2 cellular contexts compared by ENCODE assay signal in the genomic region with DNA sequence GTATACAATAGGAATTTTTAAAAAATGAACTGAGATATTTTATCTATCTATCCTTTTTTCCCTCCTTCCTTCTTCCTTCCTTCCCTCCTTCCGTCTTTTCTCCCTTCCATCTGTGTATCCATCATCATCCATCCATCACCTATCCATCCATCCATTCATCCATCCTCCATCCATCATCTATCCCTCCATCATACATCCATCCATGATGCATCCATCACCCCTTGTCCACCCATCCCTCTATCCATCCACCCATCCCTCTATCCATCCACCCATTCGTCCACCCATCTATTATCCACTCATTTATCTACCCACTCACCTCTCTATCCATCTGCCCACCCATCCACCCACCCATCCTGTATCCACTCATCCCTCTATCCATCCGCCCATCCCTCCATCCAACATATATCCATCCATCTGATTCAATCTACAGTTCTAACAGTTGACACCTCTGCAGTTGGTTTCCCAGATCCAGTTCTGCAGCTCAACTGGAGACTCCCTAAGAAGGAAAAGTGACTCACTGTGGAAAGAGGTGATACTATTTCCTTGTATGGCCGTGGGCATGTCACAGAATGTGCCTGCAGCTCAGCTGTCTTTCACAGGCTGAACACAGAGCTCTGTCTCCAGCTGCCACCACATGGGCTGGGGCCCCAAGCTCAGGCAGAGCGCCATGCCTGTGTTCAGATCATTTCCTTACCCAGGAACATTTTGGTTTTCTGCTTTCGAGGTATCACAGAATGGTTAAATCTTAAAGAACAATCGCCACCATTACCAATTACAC.
TF ChIP-seq lines count a peak whose summit lies in the region.

No MANE protein-coding gene starts in this region.

TF ChIP-seq in SK-N-SH treated with all-trans-retinoic acid at 6 μM for 48 hours, 23 proteins besides CTCF, POLR2A, EP300 and RAD21 (continued from another document):
- TF ChIP-seq, protein P1, sequence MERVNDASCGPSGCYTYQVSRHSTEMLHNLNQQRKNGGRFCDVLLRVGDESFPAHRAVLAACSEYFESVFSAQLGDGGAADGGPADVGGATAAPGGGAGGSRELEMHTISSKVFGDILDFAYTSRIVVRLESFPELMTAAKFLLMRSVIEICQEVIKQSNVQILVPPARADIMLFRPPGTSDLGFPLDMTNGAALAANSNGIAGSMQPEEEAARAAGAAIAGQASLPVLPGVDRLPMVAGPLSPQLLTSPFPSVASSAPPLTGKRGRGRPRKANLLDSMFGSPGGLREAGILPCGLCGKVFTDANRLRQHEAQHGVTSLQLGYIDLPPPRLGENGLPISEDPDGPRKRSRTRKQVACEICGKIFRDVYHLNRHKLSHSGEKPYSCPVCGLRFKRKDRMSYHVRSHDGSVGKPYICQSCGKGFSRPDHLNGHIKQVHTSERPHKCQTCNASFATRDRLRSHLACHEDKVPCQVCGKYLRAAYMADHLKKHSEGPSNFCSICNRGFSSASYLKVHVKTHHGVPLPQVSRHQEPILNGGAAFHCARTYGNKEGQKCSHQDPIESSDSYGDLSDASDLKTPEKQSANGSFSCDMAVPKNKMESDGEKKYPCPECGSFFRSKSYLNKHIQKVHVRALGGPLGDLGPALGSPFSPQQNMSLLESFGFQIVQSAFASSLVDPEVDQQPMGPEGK (CRISPR knock-in tag; IDR thresholded peaks at IDR 0.05; ENCODE audit: borderline replicate concordance): no peak
- TF ChIP-seq TOX (CRISPR knock-in tag; IDR thresholded peaks at IDR 0.05; ENCODE audit: borderline replicate concordance): no peak

TF ChIP-seq in SK-N-SH, 30 proteins besides CTCF, POLR2A, EP300 and RAD21 (continued from another document):
- TF ChIP-seq TAF1 (IDR thresholded peaks at IDR 0.05; ENCODE audit: borderline replicate concordance, low read depth, low read length) (no peak), YY1 (IDR thresholded peaks at IDR 0.05; ENCODE audit: low read depth) (no peak), NFIC (IDR thresholded peaks at IDR 0.05; ENCODE audit: borderline replicate concordance) (no peak), ZBTB33 (IDR thresholded peaks at IDR 0.05; ENCODE audit: borderline replicate concordance, low read depth) (no peak), GABPA (IDR thresholded peaks at IDR 0.05; ENCODE audit: low read depth) (no peak)
